28 cellular contexts compared by ENCODE assay signal in genomic region chr2:118716102-118716501, GRCh38.
"Had no signal": no experiment of that assay in that cellular context is flagged by ENCODE, and none has a peak within 500 bp of the region (broad histone marks: within the 10 kb centered on the region; RNA-seq: fewer than 3 reads in every experiment).

No MANE protein-coding gene starts in this region.

- DNase-seq: colonic mucosa; cortex of kidney; dermis blood vessel endothelial cell; dorsolateral prefrontal cortex; effector CD4-positive, alpha-beta T cell; effector CD8-positive, alpha-beta T cell; effector memory CD4-positive, alpha-beta T cell; effector memory CD8-positive, alpha-beta T cell; endodermal cell; erythroblast; esophagus squamous epithelium; foreskin fibroblast; foreskin keratinocyte; foreskin melanocyte; gastrocnemius medialis; glutamatergic neuron; head of caudate nucleus; heart left ventricle; heart right ventricle had no signal

- H3K4me1 ChIP-seq: colonic mucosa, esophagus muscularis mucosa, esophagus squamous epithelium, gastrocnemius medialis, gastroesophageal sphincter, heart left ventricle, heart right ventricle had no signal

- H3K27ac ChIP-seq: colonic mucosa, coronary artery, dorsolateral prefrontal cortex, epithelial cell of prostate, esophagus muscularis mucosa, esophagus squamous epithelium, foreskin keratinocyte, gastrocnemius medialis, gastroesophageal sphincter, heart left ventricle, heart right ventricle had no signal

- FAIRE-seq: colon, endometrium, endothelial cell of umbilical vein, frontal cortex had no signal

- ATAC-seq: effector memory CD8-positive, alpha-beta T cell; esophagus mucosa; foreskin keratinocyte; gastrocnemius medialis; gastroesophageal sphincter; heart left ventricle; heart right ventricle had no signal

- H3K4me3 ChIP-seq: colonic mucosa, coronary artery, dorsolateral prefrontal cortex, esophagus muscularis mucosa, esophagus squamous epithelium, gastrocnemius medialis, gastroesophageal sphincter, heart left ventricle, heart right ventricle had no signal

- H3K36me3 ChIP-seq: colonic mucosa, esophagus muscularis mucosa, esophagus squamous epithelium, gastrocnemius medialis, gastroesophageal sphincter, heart left ventricle, heart right ventricle had no signal

- H3K9me3 ChIP-seq: colonic mucosa, esophagus muscularis mucosa, esophagus squamous epithelium, gastrocnemius medialis, gastroesophageal sphincter, heart left ventricle, heart right ventricle had no signal

- H3K27me3 ChIP-seq: colonic mucosa, esophagus muscularis mucosa, esophagus squamous epithelium, foreskin keratinocyte, gastrocnemius medialis had no signal
